11 cellular contexts compared by ENCODE assay signal in genomic region chr16:56662357-56663354, GRCh38. TPM values are rescaled to one million over a fixed set of nuclear protein-coding genes. Genes with fewer than 3 reads are reported as not detected.
DNase-seq lines count a peak whose midpoint lies in the region; ATAC-seq and TF ChIP-seq lines count a peak whose summit lies in the region.
"Had no signal": no experiment of that assay in that cellular context is flagged by ENCODE, and none has a peak within 500 bp of the region (broad histone marks: within the 10 kb centered on the region; RNA-seq: fewer than 3 reads in every experiment).

No MANE protein-coding gene starts in this region.

- no peaks in the 10 kb centered on the region for H3K36me3 ChIP-seq in MG63

- CTCF ChIA-PET in activated B cell treated with CpG ODN at 0.5 μM for 24 hours (lab: Charles Lee): no interaction called here

- no peaks in the 10 kb centered on the region for H3K9me3 Mint-ChIP-seq in activated B cell treated with CpG ODN at 0.5 μM for 24 hours
- H3K9me3 Mint-ChIP-seq in effector memory CD8-positive, alpha-beta T cell: no peaks in the 10 kb centered on the region

- TF ChIP-seq CTCF in activated B cell treated with CpG ODN at 0.5 μM for 24 hours (IDR thresholded peaks at IDR 0.05): no peak

- H3K9me3 ChIP-seq in MG63: no peaks in the 10 kb centered on the region

- intact Hi-C loops in activated B cell treated with CpG ODN at 0.5 μM for 24 hours (cut with micrococcal nuclease): no loop called here

- peaks cover 3% of the 10 kb centered on the region for H3K36me3 Mint-ChIP-seq in activated B cell treated with CpG ODN at 0.5 μM for 24 hours (ENCODE audit: low read depth)
- peaks cover 2% of the 10 kb centered on the region for H3K36me3 Mint-ChIP-seq in effector memory CD8-positive, alpha-beta T cell (ENCODE audit: insufficient read depth)

- POLR2A ChIA-PET in activated B cell treated with CpG ODN at 0.5 μM for 24 hours (lab: Charles Lee): no interaction called here

- peaks cover 53% of the 10 kb centered on the region for H3K27me3 Mint-ChIP-seq in activated B cell treated with CpG ODN at 0.5 μM for 24 hours
- peaks cover 9 to 51% of the 10 kb centered on the region in 2 donors for H3K27me3 Mint-ChIP-seq in effector memory CD8-positive, alpha-beta T cell

- ATAC-seq in activated B cell treated with CpG ODN at 0.5 μM for 24 hours (ENCODE audit: low read depth) (no peak), HG03039 (IDR thresholded peaks at IDR 0.05; ENCODE audit: unreplicated experiment) (no peak)
- peak; percentile 65 for ATAC-seq in effector memory CD8-positive, alpha-beta T cell (replicated peaks)

- H3K27me3 ChIP-seq in MG63: peaks cover 6% of the 10 kb centered on the region; the same call in 1 of the 2 replicates

- no peak overlapping the region for H3K27ac Mint-ChIP-seq in activated B cell treated with CpG ODN at 0.5 μM for 24 hours
- peak overlapping the region; percentile 78 to 80 for H3K27ac Mint-ChIP-seq in effector memory CD8-positive, alpha-beta T cell

- peak overlapping the region; percentile 11 for H3K4me3 Mint-ChIP-seq in activated B cell treated with CpG ODN at 0.5 μM for 24 hours
- H3K4me3 Mint-ChIP-seq in effector memory CD8-positive, alpha-beta T cell: peak overlapping the region; percentile 83 to 85

- H3K4me1 Mint-ChIP-seq in activated B cell treated with CpG ODN at 0.5 μM for 24 hours: peaks cover 23% of the 10 kb centered on the region
- H3K4me1 Mint-ChIP-seq in effector memory CD8-positive, alpha-beta T cell (ENCODE audit: low read depth in 2 of 2): peaks cover 18 to 25% of the 10 kb centered on the region in 2 donors

- no peak overlapping the region for H3K4me3 ChIP-seq in MG63

- DNase-seq in DMS153 treated with DMSO at 0.1 percent for 48 hours (lab: John Stamatoyannopoulos, UW; ENCODE audit: unreplicated experiment) (peak; percentile 60), activated B cell treated with CpG ODN at 0.5 μM for 24 hours (no peak), MG63 (no peak), NCI-H2029 (lab: John Stamatoyannopoulos, UW) (no peak), 8988T (no peak)
- DNase-seq in effector memory CD8-positive, alpha-beta T cell: no peak
- DNase-seq in stimulated activated CD4-positive, alpha-beta T cell treated with anti-CD3 and anti-CD28 coated beads, Interleukin-15, amount 100 ng/mL, for 24 hours: peak; percentile 61
- DNase-seq: NCI-H2081 had no signal

RNA-seq across cellular contexts. Expression of gene MT1F, which starts 4.9 kb away (rescaled TPM):
- total RNA-seq in activated B cell treated with CpG ODN at 0.5 μM for 24 hours: 21.4 and 22.8 TPM in 2 replicates
- not detected in 2 replicates for total RNA-seq in MG63 (2014; rRNA removed; shearing (Covaris generic); ENCODE audit: low replicate concordance)

RNA-seq across cellular contexts. Expression of gene MT1G, which starts 5.2 kb away (rescaled TPM):
- 0.69 TPM in 1 of 2 replicates, not detected in the other for total RNA-seq in activated B cell treated with CpG ODN at 0.5 μM for 24 hours
- total RNA-seq in MG63 (2014; rRNA removed; shearing (Covaris generic); ENCODE audit: low replicate concordance): not detected in 2 replicates
- total RNA-seq: pulmonary artery endothelial cell had no signal

RNA-seq across cellular contexts. Expression of gene MT1H, which starts 7.0 kb away (rescaled TPM):
- total RNA-seq in activated B cell treated with CpG ODN at 0.5 μM for 24 hours: 1.3 TPM in 1 of 2 replicates, not detected in the other
- total RNA-seq in MG63 (2014; rRNA removed; shearing (Covaris generic); ENCODE audit: low replicate concordance): not detected in 2 replicates
- total RNA-seq: pulmonary artery endothelial cell had no signal

RNA-seq across cellular contexts. Expression of gene MT1B, which starts 11.0 kb away (rescaled TPM):
- total RNA-seq in activated B cell treated with CpG ODN at 0.5 μM for 24 hours: not detected in 2 replicates
- total RNA-seq in MG63 (2014; rRNA removed; shearing (Covaris generic); ENCODE audit: low replicate concordance): not detected in 2 replicates
- total RNA-seq: pulmonary artery endothelial cell; T-helper 1 cell treated with Interleukin-12 subunit alpha and Interleukin-12 subunit beta and Interleukin-4 antibody, amounts not matched to agents 30 ng/mL and 1 ng/mL, for 36 hours had no signal

RNA-seq across cellular contexts. Expression of gene MT1X, which starts 19.6 kb away (rescaled TPM):
- total RNA-seq in activated B cell treated with CpG ODN at 0.5 μM for 24 hours: 36.3 and 48.9 TPM in 2 replicates
- total RNA-seq in MG63 (2014; rRNA removed; shearing (Covaris generic); ENCODE audit: low replicate concordance): 36.3 and 166 TPM in 2 replicates

Comparison
In these comparisons a context has a peak if more than half of its experiments do, and no peak if none do; other contexts are left out.
1. DNase-seq: peak in DMS153 treated with DMSO at 0.1 percent for 48 hours (single experiment) and stimulated activated CD4-positive, alpha-beta T cell treated with anti-CD3 and anti-CD28 coated beads, Interleukin-15, amount 100 ng/mL, for 24 hours (single experiment); none in activated B cell treated with CpG ODN at 0.5 μM for 24 hours (single experiment), effector memory CD8-positive, alpha-beta T cell (0 of 3), MG63 (single experiment), NCI-H2029 (single experiment) and 8988T (single experiment).
2. RNA of gene MT1F, which starts 4.9 kb away (total RNA-seq): 21.4 to 22.8 TPM in activated B cell treated with CpG ODN at 0.5 μM for 24 hours; not detected in MG63; every median in the first group is over 10 times any median in the second.